In the genomic region with DNA sequence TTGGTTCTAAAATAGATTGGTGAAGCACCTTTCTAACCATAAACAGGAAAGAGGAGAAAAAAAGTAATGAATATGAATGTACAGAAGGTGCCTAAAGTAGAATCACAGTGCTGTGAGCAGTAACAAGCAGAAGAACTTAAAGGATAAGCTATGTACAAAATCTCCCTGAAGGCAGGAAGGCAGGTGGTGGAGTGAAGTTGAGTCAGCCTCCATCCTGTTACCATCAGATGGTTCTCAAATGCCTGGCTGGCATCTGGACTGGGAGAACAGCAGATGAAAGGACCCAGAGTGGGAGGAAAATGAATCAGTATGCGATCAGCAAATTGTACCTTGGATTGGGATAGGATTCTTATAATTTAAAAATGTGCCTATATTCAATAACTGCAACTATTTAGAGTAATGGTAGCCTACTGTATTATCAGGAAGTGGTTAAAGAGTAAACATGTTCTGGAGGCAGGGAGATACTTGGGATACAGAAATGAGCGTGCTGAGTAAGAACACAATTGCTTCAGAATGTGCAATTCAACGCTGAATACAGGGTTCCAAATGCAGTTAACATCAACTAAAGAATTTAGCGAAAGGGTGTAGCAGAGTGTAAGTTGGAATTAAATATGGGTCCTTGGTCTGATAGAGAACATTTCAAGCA, we compare ENCODE assay signal across 8 cellular contexts. TPM values are rescaled to one million over a fixed set of nuclear protein-coding genes. Genes with fewer than 3 reads are reported as not detected.
A peak's percentile ranks its signal among the peaks of the same experiment; 100 is the strongest.
DNase-seq lines count a peak whose midpoint lies in the region; ATAC-seq, FAIRE-seq and TF ChIP-seq lines count a peak whose summit lies in the region.

No MANE protein-coding gene starts in this region.

- TF ChIP-seq CTCF in PC-3 (conservative IDR thresholded peaks at IDR 0.05; ENCODE audit: low read depth, low read length) (no peak), endothelial cell of umbilical vein (IDR thresholded peaks at IDR 0.05; ENCODE audit: extremely low read depth in 1 of 2, insufficient read depth in 1 of 2, low read depth in 1 of 2, low read length in 2 of 2) (no peak), psoas muscle (IDR thresholded peaks at IDR 0.05) (no peak), WERI-Rb-1 (IDR thresholded peaks at IDR 0.05; ENCODE audit: low read depth, low read length) (no peak)

- DNase-seq in EL (peak; percentile 33), PC-3 (peak; percentile 11), endothelial cell of umbilical vein (ENCODE audit: low read depth, low spot score) (no peak), psoas muscle (no peak), caudate nucleus (lab: John Stamatoyannopoulos, UW) (no peak), WERI-Rb-1 (no peak), DMS153 (lab: John Stamatoyannopoulos, UW) (no peak)
- DNase-seq in activated CD8-positive, alpha-beta memory T cell treated with anti-CD3 and anti-CD28 coated beads, Interleukin-2, amount 50 U/mL, for 48 hours = no peak

- dilution Hi-C loops in endothelial cell of umbilical vein (cut with MboI; ENCODE audit: extremely low pct_ligation_motif_present, low sequenced_read_pairs) = no loop called here

- H3K79me2 ChIP-seq in PC-3 (ENCODE audit: low read length) (no peaks in the 10 kb centered on the region), endothelial cell of umbilical vein (ENCODE audit: control insufficient read depth, insufficient read depth, low read length) (no peaks in the 10 kb centered on the region)

- no peak overlapping the region for H3K9ac ChIP-seq in PC-3 (ENCODE audit: low read length)
- no peak overlapping the region for H3K9ac ChIP-seq in endothelial cell of umbilical vein (replicated peaks; ENCODE audit: extremely low read depth, insufficient read depth, low read length)

- intact Hi-C loops in PC-3 (cut with micrococcal nuclease) = loop anchor here (5.0 kb wide), 1 partner anchor 204 kb away; no protein-coding TSS in a partner anchor
- intact Hi-C loops in endothelial cell of umbilical vein (cut with micrococcal nuclease) = no loop called here
- intact Hi-C loops in psoas muscle (cut with DNase I) = loop anchor here in 1 of 2 donors (5.0 kb wide), 1 partner anchor 686 kb away; no protein-coding TSS in a partner anchor

- H2AFZ ChIP-seq in PC-3 (ENCODE audit: low read length) (no peak overlapping the region), endothelial cell of umbilical vein (ENCODE audit: low read depth, low read length) (no peak overlapping the region)

- H3K9me1 ChIP-seq in endothelial cell of umbilical vein (replicated peaks; ENCODE audit: control insufficient read depth, extremely low read depth, insufficient read depth, low read length) = no peaks in the 10 kb centered on the region

- no peak for ATAC-seq in PC-3
- no peak for ATAC-seq in psoas muscle

- WGBS in psoas muscle, 3 donors = 81 to 90% (median 83%) methylated on average over 4 of the region's 4 CpGs

- H3K9me3 ChIP-seq in PC-3 (ENCODE audit: low read length) (no peaks in the 10 kb centered on the region), endothelial cell of umbilical vein (replicated peaks; ENCODE audit: control insufficient read depth, insufficient read depth, low read length) (no peaks in the 10 kb centered on the region), psoas muscle (no peaks in the 10 kb centered on the region), WERI-Rb-1 (ENCODE audit: severe bottlenecking) (no peaks in the 10 kb centered on the region)

- no peaks in the 10 kb centered on the region for H3K9me2 ChIP-seq in PC-3 (replicated peaks; ENCODE audit: low read length)

- no peaks in the 10 kb centered on the region for H3K27me3 ChIP-seq in PC-3 (ENCODE audit: low read length)
- H3K27me3 ChIP-seq in endothelial cell of umbilical vein (ENCODE audit: control insufficient read depth in 2 of 2, insufficient read depth in 2 of 2, low read length in 2 of 2) = no peaks in the 10 kb centered on the region
- H3K27me3 ChIP-seq in psoas muscle (ENCODE audit: insufficient read depth in 3 of 3, low read length in 2 of 3) = no peaks in the 10 kb centered on the region
- no peaks in the 10 kb centered on the region for H3K27me3 ChIP-seq in WERI-Rb-1 (ENCODE audit: insufficient read depth, low read depth, severe bottlenecking)

- H3K4me2 ChIP-seq in PC-3 (ENCODE audit: low read length) = 0 out of 2 replicates have a peak overlapping the region, but pooled peaks have one; percentile 88
- no peak overlapping the region for H3K4me2 ChIP-seq in endothelial cell of umbilical vein (ENCODE audit: insufficient read depth, low read length)

- H3K27ac ChIP-seq in PC-3 (ENCODE audit: low read length) (no peak overlapping the region), endothelial cell of umbilical vein (ENCODE audit: insufficient read depth, low read depth, low read length) (no peak overlapping the region), psoas muscle (peak overlapping the region; percentile 87), caudate nucleus (ENCODE audit: low read depth, low read length) (no peak overlapping the region), WERI-Rb-1 (no peak overlapping the region)

- POLR2A ChIA-PET in PC-3 (lab: Charles Lee; ENCODE audit: unreplicated experiment) = no interaction called here
- POLR2A ChIA-PET in endothelial cell of umbilical vein (lab: Charles Lee) = no interaction called here

- no TSS peak for BruUV-seq in PC-3 (replicated peaks; lab: Mats Ljungman, UMichigan)
- no TSS peak for BruUV-seq in endothelial cell of umbilical vein (replicated peaks; lab: Mats Ljungman, UMichigan)

- H3K36me3 ChIP-seq in PC-3 (ENCODE audit: low read depth, low read length) (no peaks in the 10 kb centered on the region), endothelial cell of umbilical vein (ENCODE audit: control insufficient read depth in 2 of 2, extremely low read depth in 1 of 2, insufficient read depth in 2 of 2, low read length in 2 of 2) (no peaks in the 10 kb centered on the region), psoas muscle (ENCODE audit: insufficient read depth in 1 of 2, low read depth in 1 of 2) (no peaks in the 10 kb centered on the region), WERI-Rb-1 (no peaks in the 10 kb centered on the region)

- H4K20me1 ChIP-seq in PC-3 (ENCODE audit: low read length) = no peaks in the 10 kb centered on the region
- H4K20me1 ChIP-seq in endothelial cell of umbilical vein (replicated peaks; ENCODE audit: control insufficient read depth, extremely low read depth, insufficient read depth, low read length) = no peaks in the 10 kb centered on the region

- CTCF ChIA-PET in PC-3 (lab: Charles Lee) = no interaction called here
- CTCF ChIA-PET in endothelial cell of umbilical vein (lab: Charles Lee) = interaction anchor here (0.5 to 2.5 kb wide), 6 partner anchors 9 to 327 kb away, joined by 3 to 13 read pairs (median 10); no protein-coding TSS in a partner anchor

- no peak for FAIRE-seq in endothelial cell of umbilical vein (lab: Jason Lieb, UNC)

- no peak for TF ChIP-seq POLR2A in endothelial cell of umbilical vein (IDR thresholded peaks at IDR 0.05; ENCODE audit: low read depth, low read length)

- H3K4me1 ChIP-seq in PC-3 (ENCODE audit: insufficient read depth, low read length) = peaks cover 26% of the 10 kb centered on the region
- H3K4me1 ChIP-seq in endothelial cell of umbilical vein (ENCODE audit: control insufficient read depth, extremely low read depth, insufficient read depth, low read length) = peaks cover 23% of the 10 kb centered on the region
- peaks cover 16% of the 10 kb centered on the region for H3K4me1 ChIP-seq in psoas muscle

- H3F3A ChIP-seq in PC-3 (ENCODE audit: low read length, unreplicated experiment) = no peaks in the 10 kb centered on the region

- H3K4me3 ChIP-seq in PC-3 (ENCODE audit: low read length) (no peak overlapping the region), endothelial cell of umbilical vein (replicated peaks in 1 of 3; ENCODE audit: insufficient read depth in 1 of 3, low read depth in 1 of 3, low read length in 3 of 3) (no peak overlapping the region), psoas muscle (peak overlapping the region; percentile 82), WERI-Rb-1 (ENCODE audit: low read depth, low read length) (no peak overlapping the region)

TF ChIP-seq in endothelial cell of umbilical vein, 7 proteins besides CTCF, POLR2A, EP300 and RAD21:
- peak; percentile 48 for TF ChIP-seq FOS (IDR thresholded peaks at IDR 0.05; ENCODE audit: borderline replicate concordance, insufficient read depth, low read length)
- TF ChIP-seq EZH2 (IDR thresholded peaks at IDR 0.05; ENCODE audit: borderline replicate concordance, low read depth, low read length, severe bottlenecking) = no peak
TF ChIP-seq in endothelial cell of umbilical vein: peak in this region for 1.

RNA-seq across cellular contexts. Expression of a gene that starts 21.1 kb away (rescaled TPM):
- total RNA-seq in PC-3 (2014; rRNA removed) (19.4 and 20.2 TPM in 2 replicates), endothelial cell of umbilical vein (22.8 and 27.5 TPM in 2 replicates), psoas muscle (1 to 10 TPM; 4.6 to 7.6 (median 5.3) TPM)
- polyA plus RNA-seq in endothelial cell of umbilical vein (1.7 and 2.3 TPM in 2 replicates), psoas muscle (1 to 10 TPM in 2 of 3 donors, under 1 TPM in 1; 0.66 to 3.2 (median 1.3) TPM)
- polyA plus RNA-seq in endothelial cell of umbilical vein (2011; cell fraction: cytosol; rRNA removed) = 2.6 and 2.7 TPM in 2 replicates
- 11.0 and 12.3 TPM in 2 replicates for polyA plus RNA-seq in endothelial cell of umbilical vein (2011; cell fraction: nucleus; rRNA removed)
- 5.8 and 13.9 TPM in 2 replicates for polyA plus RNA-seq in endothelial cell of umbilical vein (2012)
- 20.5 and 23.7 TPM in 2 replicates for polyA minus RNA-seq in endothelial cell of umbilical vein
- polyA minus RNA-seq in endothelial cell of umbilical vein (2011; cell fraction: cytosol; rRNA and poly(A)+ RNA removed) = 20.1 TPM
- polyA minus RNA-seq in endothelial cell of umbilical vein (2011; cell fraction: nucleus; rRNA and poly(A)+ RNA removed) = 67.1 and 88.0 TPM in 2 replicates

Comparison
In these comparisons a context has a peak if more than half of its experiments do, and no peak if none do; other contexts are left out.
1. DNase-seq: peak in EL (single experiment) and PC-3 (single experiment); none in endothelial cell of umbilical vein (single experiment), psoas muscle (0 of 2), activated CD8-positive, alpha-beta memory T cell treated with anti-CD3 and anti-CD28 coated beads, Interleukin-2, amount 50 U/mL, for 48 hours (single experiment), caudate nucleus (0 of 61), WERI-Rb-1 (single experiment) and DMS153 (single experiment).